1 cellular context compared by ENCODE assay signal in the genomic region with DNA sequence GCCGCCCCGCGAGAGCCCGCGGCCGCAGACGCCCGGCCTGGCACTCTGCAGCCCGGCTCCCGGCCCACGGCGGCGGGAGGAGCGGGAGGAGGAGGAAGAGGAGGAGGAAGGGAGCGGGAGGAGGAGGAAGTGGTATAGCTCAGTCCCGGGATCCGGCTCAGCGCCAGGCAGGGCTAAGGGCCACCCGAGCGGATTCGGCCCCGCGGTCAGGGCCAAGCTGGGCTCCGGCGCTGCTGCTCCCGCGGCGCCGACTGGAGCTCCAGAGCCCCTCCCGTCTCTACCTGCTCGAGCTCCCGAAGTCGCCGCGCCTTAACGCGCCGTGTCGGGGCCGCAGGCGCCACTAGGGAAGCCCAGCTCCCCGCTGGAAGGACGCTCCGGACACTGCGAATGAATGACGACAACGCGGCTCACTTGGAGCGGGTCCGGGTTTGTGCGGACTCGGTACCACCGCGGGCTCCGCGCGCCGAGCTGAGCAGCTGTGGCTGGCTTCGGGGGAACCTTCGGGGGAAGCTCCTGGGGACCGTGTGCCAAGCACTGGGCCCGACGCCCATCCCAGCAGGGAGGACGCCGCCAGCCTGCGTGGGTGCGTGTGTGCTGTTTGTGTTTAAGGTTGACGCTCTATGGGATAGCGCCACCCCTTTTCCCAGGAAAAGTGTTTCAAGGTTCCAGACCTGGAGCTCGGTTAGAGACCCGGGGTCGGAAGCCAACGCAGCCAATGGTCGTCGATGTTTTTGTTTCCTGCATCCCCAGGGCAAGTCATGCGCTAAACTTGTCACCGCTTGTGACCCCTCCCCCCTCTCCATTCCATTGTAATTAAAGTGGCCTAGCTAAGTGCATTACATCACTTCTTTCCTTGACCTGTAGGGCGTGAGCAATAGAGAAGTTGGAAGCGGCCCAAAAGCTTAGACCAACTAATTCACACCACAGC.
A peak's percentile ranks its signal among the peaks of the same experiment; 100 is the strongest.
TF ChIP-seq lines count a peak whose summit lies in the region.

A gene (minus strand): TSS at position 94 of the 928 bp plus-strand sequence. CDS start 340 bp downstream, outside the sequence.

TF ChIP-seq in GM12878, 131 proteins besides CTCF, POLR2A, EP300 and RAD21 (continued from another document):
- TF ChIP-seq TARDBP (IDR thresholded peaks at IDR 0.05; ENCODE audit: borderline replicate concordance), result no peak
- TF ChIP-seq EED (IDR thresholded peaks at IDR 0.05; ENCODE audit: low read depth), result peak; percentile 22; the same call in 1 of the 2 replicates
- TF ChIP-seq, protein P1, sequence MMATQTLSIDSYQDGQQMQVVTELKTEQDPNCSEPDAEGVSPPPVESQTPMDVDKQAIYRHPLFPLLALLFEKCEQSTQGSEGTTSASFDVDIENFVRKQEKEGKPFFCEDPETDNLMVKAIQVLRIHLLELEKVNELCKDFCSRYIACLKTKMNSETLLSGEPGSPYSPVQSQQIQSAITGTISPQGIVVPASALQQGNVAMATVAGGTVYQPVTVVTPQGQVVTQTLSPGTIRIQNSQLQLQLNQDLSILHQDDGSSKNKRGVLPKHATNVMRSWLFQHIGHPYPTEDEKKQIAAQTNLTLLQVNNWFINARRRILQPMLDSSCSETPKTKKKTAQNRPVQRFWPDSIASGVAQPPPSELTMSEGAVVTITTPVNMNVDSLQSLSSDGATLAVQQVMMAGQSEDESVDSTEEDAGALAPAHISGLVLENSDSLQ (IDR thresholded peaks at IDR 0.05), result no peak
- TF ChIP-seq KLF5 (IDR thresholded peaks at IDR 0.05; ENCODE audit: partially characterized antibody), result no peak
- TF ChIP-seq, protein P2, sequence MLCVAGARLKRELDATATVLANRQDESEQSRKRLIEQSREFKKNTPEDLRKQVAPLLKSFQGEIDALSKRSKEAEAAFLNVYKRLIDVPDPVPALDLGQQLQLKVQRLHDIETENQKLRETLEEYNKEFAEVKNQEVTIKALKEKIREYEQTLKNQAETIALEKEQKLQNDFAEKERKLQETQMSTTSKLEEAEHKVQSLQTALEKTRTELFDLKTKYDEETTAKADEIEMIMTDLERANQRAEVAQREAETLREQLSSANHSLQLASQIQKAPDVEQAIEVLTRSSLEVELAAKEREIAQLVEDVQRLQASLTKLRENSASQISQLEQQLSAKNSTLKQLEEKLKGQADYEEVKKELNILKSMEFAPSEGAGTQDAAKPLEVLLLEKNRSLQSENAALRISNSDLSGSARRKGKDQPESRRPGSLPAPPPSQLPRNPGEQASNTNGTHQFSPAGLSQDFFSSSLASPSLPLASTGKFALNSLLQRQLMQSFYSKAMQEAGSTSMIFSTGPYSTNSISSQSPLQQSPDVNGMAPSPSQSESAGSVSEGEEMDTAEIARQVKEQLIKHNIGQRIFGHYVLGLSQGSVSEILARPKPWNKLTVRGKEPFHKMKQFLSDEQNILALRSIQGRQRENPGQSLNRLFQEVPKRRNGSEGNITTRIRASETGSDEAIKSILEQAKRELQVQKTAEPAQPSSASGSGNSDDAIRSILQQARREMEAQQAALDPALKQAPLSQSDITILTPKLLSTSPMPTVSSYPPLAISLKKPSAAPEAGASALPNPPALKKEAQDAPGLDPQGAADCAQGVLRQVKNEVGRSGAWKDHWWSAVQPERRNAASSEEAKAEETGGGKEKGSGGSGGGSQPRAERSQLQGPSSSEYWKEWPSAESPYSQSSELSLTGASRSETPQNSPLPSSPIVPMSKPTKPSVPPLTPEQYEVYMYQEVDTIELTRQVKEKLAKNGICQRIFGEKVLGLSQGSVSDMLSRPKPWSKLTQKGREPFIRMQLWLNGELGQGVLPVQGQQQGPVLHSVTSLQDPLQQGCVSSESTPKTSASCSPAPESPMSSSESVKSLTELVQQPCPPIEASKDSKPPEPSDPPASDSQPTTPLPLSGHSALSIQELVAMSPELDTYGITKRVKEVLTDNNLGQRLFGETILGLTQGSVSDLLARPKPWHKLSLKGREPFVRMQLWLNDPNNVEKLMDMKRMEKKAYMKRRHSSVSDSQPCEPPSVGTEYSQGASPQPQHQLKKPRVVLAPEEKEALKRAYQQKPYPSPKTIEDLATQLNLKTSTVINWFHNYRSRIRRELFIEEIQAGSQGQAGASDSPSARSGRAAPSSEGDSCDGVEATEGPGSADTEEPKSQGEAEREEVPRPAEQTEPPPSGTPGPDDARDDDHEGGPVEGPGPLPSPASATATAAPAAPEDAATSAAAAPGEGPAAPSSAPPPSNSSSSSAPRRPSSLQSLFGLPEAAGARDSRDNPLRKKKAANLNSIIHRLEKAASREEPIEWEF (IDR thresholded peaks at IDR 0.05; ENCODE audit: insufficient replicate concordance, low read depth, low read length), result no peak
- TF ChIP-seq SPI1 (IDR thresholded peaks at IDR 0.05; ENCODE audit: borderline replicate concordance, insufficient read depth, low read depth, low read length), result 0 out of 2 replicates have a peak, but pooled peaks have one; percentile 24
- TF ChIP-seq, protein P3, sequence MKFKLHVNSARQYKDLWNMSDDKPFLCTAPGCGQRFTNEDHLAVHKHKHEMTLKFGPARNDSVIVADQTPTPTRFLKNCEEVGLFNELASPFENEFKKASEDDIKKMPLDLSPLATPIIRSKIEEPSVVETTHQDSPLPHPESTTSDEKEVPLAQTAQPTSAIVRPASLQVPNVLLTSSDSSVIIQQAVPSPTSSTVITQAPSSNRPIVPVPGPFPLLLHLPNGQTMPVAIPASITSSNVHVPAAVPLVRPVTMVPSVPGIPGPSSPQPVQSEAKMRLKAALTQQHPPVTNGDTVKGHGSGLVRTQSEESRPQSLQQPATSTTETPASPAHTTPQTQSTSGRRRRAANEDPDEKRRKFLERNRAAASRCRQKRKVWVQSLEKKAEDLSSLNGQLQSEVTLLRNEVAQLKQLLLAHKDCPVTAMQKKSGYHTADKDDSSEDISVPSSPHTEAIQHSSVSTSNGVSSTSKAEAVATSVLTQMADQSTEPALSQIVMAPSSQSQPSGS (IDR thresholded peaks at IDR 0.05; ENCODE audit: low read length), result no peak; the same call in 1 of the 2 replicates
- peak; percentile 51; the same call in 1 of the 2 replicates for TF ChIP-seq IKZF1 (conservative IDR thresholded peaks at IDR 0.05)
TF ChIP-seq in GM12878: peak in this region for 7.
